In the genomic region with DNA sequence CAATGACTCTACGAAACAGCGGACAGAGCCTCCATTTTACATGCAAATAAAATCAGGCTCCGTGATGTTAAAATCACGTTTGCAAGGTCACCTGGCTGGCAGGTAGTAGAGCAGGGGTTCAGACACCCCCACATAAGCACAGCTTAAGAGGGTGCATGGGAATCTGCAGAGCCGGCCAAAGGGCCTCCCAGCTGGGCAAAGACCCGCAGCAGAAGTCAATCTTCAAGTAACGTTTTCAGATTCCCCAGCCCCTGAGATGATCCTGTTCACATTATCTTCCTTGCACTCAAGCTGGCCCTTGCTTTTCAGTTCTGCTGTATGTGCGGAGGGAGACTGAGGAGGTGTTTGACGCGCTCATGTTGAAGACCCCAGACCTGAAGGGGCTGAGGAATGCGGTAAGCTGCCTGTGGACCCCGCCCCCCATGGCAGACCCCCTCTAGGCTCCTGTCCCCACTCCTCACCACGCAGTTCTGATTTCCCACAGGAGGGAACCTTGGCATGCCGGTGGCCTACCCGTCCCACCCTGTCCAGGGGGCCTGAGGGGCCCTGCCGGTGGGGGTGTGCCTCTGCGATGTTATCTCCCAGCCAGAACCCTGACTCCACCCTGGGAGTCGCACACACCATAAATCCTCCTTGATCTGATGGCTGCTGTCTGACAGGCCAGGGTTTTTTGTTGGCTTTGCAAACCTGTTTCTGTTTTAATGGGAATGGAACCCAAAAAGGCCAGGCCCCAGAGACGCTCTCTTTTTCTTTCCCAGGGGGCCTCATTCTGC, we compare ENCODE assay signal across 29 cellular contexts. TPM values are rescaled to one million over a fixed set of nuclear protein-coding genes. Genes with fewer than 3 reads are reported as not detected.
"Had no signal": no experiment of that assay in that cellular context is flagged by ENCODE, and none has a peak within 500 bp of the region (broad histone marks: within the 10 kb centered on the region; RNA-seq: fewer than 3 reads in every experiment).

No MANE protein-coding gene starts in this region.

- H3K9me3 ChIP-seq: SJSA1 had no signal

- H3K36me3 ChIP-seq: brain microvascular endothelial cell, SJSA1 had no signal

- H3K27me3 ChIP-seq: SJSA1 had no signal

- DNase-seq: activated CD4-positive, alpha-beta T cell treated with anti-CD3 and anti-CD28 coated beads, Interleukin-2, amount 10 ng/mL, durations not matched to agents 24 days and 14 days; activated CD4-positive, alpha-beta T cell treated with anti-CD3 and anti-CD28 coated beads, Interleukin-2, amount 50 U/mL, for 4 hours; activated CD8-positive, alpha-beta T cell treated with anti-CD3 and anti-CD28 coated beads for 36 hours; activated effector memory CD4-positive, alpha-beta T cell treated with anti-CD3 and anti-CD28 coated beads, Interleukin-2, amount 50 U/mL, for 16 hours; activated naive CD4-positive, alpha-beta T cell; activated naive CD4-positive, alpha-beta T cell treated with anti-CD3 and anti-CD28 coated beads, Interleukin-2, amount 50 U/mL, for 16 hours; activated naive CD8-positive, alpha-beta T cell treated with anti-CD3 and anti-CD28 coated beads for 36 hours; activated T-cell treated with anti-CD3 and anti-CD28 coated beads, Interleukin-2, amount 50 U/mL, for 1 hour; activated T-cell treated with anti-CD3 and anti-CD28 coated beads, Interleukin-2, amount 50 U/mL, for 72 hours; amniotic stem cell; aorta; brain microvascular endothelial cell; central memory CD4-positive, alpha-beta T cell; NCI-H1105; NCI-H1417 treated with DMSO at 0.1 percent for 48 hours; NCI-H1694; NCI-H1930; NCI-H2081 treated with DMSO at 0.1 percent for 48 hours; NCI-H226; NCI-H446 treated with DMSO at 0.1 percent for 48 hours; NCI-H524; PC-3; SHP77; T1000 had no signal

- H3K4me3 ChIP-seq: SJSA1 had no signal

- H3K27ac ChIP-seq: brain microvascular endothelial cell, RWPE1, SJSA1 had no signal

RNA-seq across cellular contexts. Expression of a gene that starts 28.2 kb away (rescaled TPM):
- total RNA-seq: activated CD4-positive, alpha-beta T cell treated with anti-CD3 and anti-CD28 coated beads, Interleukin-2, amount 10 ng/mL, durations not matched to agents 24 days and 14 days; activated CD8-positive, alpha-beta memory T cell treated with anti-CD3 and anti-CD28 coated beads for 36 hours; activated CD8-positive, alpha-beta T cell treated with anti-CD3 and anti-CD28 coated beads for 36 hours; activated naive CD8-positive, alpha-beta T cell treated with anti-CD3 and anti-CD28 coated beads for 36 hours; activated T-helper 17 cell treated with anti-CD3 and anti-CD28 coated beads, Interleukin-2, amount 50 U/mL, for 72 hours; aorta; SJSA1; T-helper 2 cell treated with Interferon-gamma antibody and Interleukin-4, amounts not matched to agents 100 ng/mL and 5 ng/mL, for 36 hours had no signal
